In the genomic region with DNA sequence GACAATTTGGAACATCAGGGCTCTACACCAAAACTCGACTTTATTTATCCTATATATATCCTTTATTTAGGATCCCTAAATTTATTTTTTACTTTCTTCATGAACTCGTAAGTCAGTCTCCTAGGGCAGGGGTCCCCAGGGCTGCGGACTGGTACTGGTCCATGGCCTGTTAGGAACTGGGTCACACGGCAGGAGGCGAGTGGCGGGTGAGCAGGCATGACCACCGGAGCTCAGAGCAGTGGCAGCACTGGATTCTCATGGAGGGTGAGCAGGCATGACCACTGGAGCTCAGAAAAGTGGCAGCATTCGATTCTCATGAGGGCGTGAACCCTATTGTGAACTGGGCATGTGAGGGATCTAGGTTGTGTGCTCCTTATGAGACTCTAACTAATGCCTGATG, we compare ENCODE assay signal across 8 cellular contexts.
"Had no signal": no experiment of that assay in that cellular context is flagged by ENCODE, and none has a peak within 500 bp of the region (broad histone marks: within the 10 kb centered on the region; RNA-seq: fewer than 3 reads in every experiment).

No MANE protein-coding gene starts in this region.

- DNase-seq: GDM1, GF-D8 had no signal

- ATAC-seq: GM12878 had no signal

- H3K4me3 ChIP-seq: GM12878 had no signal

- FAIRE-seq: G401.6, GM12878, GM12891, GM12892, GM18507, GM19239 had no signal
